ENCODE assay signal across 26 cellular contexts in genomic region chr12:19962192-19962591, GRCh38.
DNase-seq lines count a peak whose midpoint lies in the region; ATAC-seq and TF ChIP-seq lines count a peak whose summit lies in the region.
"Had no signal": no experiment of that assay in that cellular context is flagged by ENCODE, and none has a peak within 500 bp of the region (broad histone marks: within the 10 kb centered on the region; RNA-seq: fewer than 3 reads in every experiment).

No MANE protein-coding gene starts in this region.

- H2AFZ ChIP-seq in GM23338 = 0 out of 2 replicates have a peak overlapping the region, but pooled peaks have one; percentile 6

- DNase-seq in BE2C (peak; percentile 28), GM23338 (ENCODE audit: low spot score) (no peak), heart right ventricle (peak in 1 of 2 donors; percentile 47), mesendoderm (no peak), GM13977 (ENCODE audit: low spot score) (no peak), inferior parietal cortex (ENCODE audit: extremely low spot score) (no peak), iPS-NIHi7 (ENCODE audit: extremely low spot score) (no peak)
- DNase-seq: AML-193; C1 segment of cervical spinal cord; CD4-positive, alpha-beta memory T cell; COR-L47; GOT3; HFFc6; Kasumi-1; MV-4-11; NCI-H1105; NCI-H1436 treated with DMSO at 0.1 percent for 48 hours; NCI-H187 treated with DMSO at 0.1 percent for 48 hours; NCI-H526 treated with DMSO at 0.1 percent for 48 hours; RPMI8226; SHP77 treated with DMSO at 0.1 percent for 48 hours had no signal

- no peak overlapping the region for H3K56ac ChIP-seq in mesendoderm (ENCODE audit: low read length)

- H3K27ac ChIP-seq in GM23338 (ENCODE audit: low read depth) = no peak overlapping the region
- H3K27ac ChIP-seq in heart right ventricle = no peak overlapping the region
- H3K27ac ChIP-seq in mesendoderm (ENCODE audit: low read depth, low read length) = no peak overlapping the region
- H3K27ac ChIP-seq: A549, SK-N-MC had no signal

- peak overlapping the region; percentile 6 for H3K23ac ChIP-seq in mesendoderm (ENCODE audit: low read length)

- H4K8ac ChIP-seq in mesendoderm (ENCODE audit: low read depth, low read length) = no peak overlapping the region

- H3K4me1 ChIP-seq in BE2C (peaks cover 23% of the 10 kb centered on the region), GM23338 (ENCODE audit: insufficient read depth) (0 out of 2 replicates have a peak, but pooled peaks cover 10% of the 10 kb centered on the region), heart right ventricle (peaks cover 0 to 14% (median 0%) of the 10 kb centered on the region in 9 donors), mesendoderm (ENCODE audit: control insufficient read depth, low read depth, low read length) (no peaks in the 10 kb centered on the region)
- H3K4me1 ChIP-seq: HAP-1 had no signal

- no peak overlapping the region for H2BK120ac ChIP-seq in mesendoderm (ENCODE audit: low read depth, low read length)

- H2BK5ac ChIP-seq in mesendoderm (ENCODE audit: low read length) = no peak overlapping the region

- H3K27me3 Mint-ChIP-seq in GM23338 (ENCODE audit: insufficient read depth, low read depth, poor library complexity) = no peaks in the 10 kb centered on the region
- H3K27me3 Mint-ChIP-seq: CD4-positive, alpha-beta memory T cell had no signal

- H3K79me1 ChIP-seq in mesendoderm (ENCODE audit: low read length) = no peaks in the 10 kb centered on the region

- H3K36me3 Mint-ChIP-seq in GM23338 (ENCODE audit: low read depth) = no peaks in the 10 kb centered on the region
- H3K36me3 Mint-ChIP-seq: CD4-positive, alpha-beta memory T cell had no signal

- no peak overlapping the region for H3K18ac ChIP-seq in mesendoderm (ENCODE audit: low read length)

- TF ChIP-seq CTCF in BE2C (IDR thresholded peaks at IDR 0.05; ENCODE audit: low read depth, low read length) (no peak), GM23338 (conservative IDR thresholded peaks at IDR 0.05; ENCODE audit: low read depth in 2 of 2) (no peak), heart right ventricle (IDR thresholded peaks at IDR 0.05) (no peak), GM13977 (IDR thresholded peaks at IDR 0.05; ENCODE audit: extremely low read depth, insufficient read depth, missing control alignments) (no peak)

- H3K4ac ChIP-seq in mesendoderm (ENCODE audit: low read depth, low read length) = no peak overlapping the region

- no peak overlapping the region; the same call in 1 of the 2 replicates for H3K27ac Mint-ChIP-seq in GM23338
- H3K27ac Mint-ChIP-seq: CD4-positive, alpha-beta memory T cell; HFFc6 had no signal

- intact Hi-C loops in heart right ventricle (cut with DNase I) = no loop called here

- no peak overlapping the region for H2AK5ac ChIP-seq in mesendoderm (ENCODE audit: low read length)

- H2BK15ac ChIP-seq in mesendoderm (replicated peaks; ENCODE audit: low read depth) = no peak overlapping the region

- H3K79me2 ChIP-seq in GM23338 (replicated peaks; ENCODE audit: insufficient read depth) = no peaks in the 10 kb centered on the region
- no peaks in the 10 kb centered on the region for H3K79me2 ChIP-seq in mesendoderm (ENCODE audit: control insufficient read depth, insufficient read depth, low read length)

- in situ Hi-C loops in GM13977 (cut with MboI; ENCODE audit: low pct_unique_long_range_greater_than_20kb, low sequenced_read_pairs, unreplicated experiment) = no loop called here

- no peak overlapping the region for H4K5ac ChIP-seq in mesendoderm (ENCODE audit: low read length)

- H3K4me3 ChIP-seq in BE2C (ENCODE audit: low read depth, low read length) = no peak overlapping the region
- H3K4me3 ChIP-seq in GM23338 = no peak overlapping the region
- no peak overlapping the region for H3K4me3 ChIP-seq in heart right ventricle
- H3K4me3 ChIP-seq in mesendoderm (ENCODE audit: low read length) = no peak overlapping the region
- H3K4me3 ChIP-seq: A549, GM12878, HAP-1, K562, SK-N-MC had no signal

- H3K4me2 ChIP-seq in GM23338 = no peak overlapping the region
- H3K4me2 ChIP-seq in mesendoderm (ENCODE audit: low read length) = no peak overlapping the region
- H3K4me2 ChIP-seq: A549 had no signal

- no peaks in the 10 kb centered on the region for H3K36me3 ChIP-seq in BE2C
- no peaks in the 10 kb centered on the region for H3K36me3 ChIP-seq in GM23338 (ENCODE audit: insufficient read depth)
- no peaks in the 10 kb centered on the region for H3K36me3 ChIP-seq in heart right ventricle
- no peaks in the 10 kb centered on the region for H3K36me3 ChIP-seq in mesendoderm (ENCODE audit: control insufficient read depth, insufficient read depth, low read length)
- H3K36me3 ChIP-seq: HAP-1 had no signal

- H3K4me1 Mint-ChIP-seq in GM23338 = peaks cover 2% of the 10 kb centered on the region; the same call in 1 of the 3 replicates
- H3K4me1 Mint-ChIP-seq: CD4-positive, alpha-beta memory T cell had no signal

- H3K27me3 ChIP-seq in BE2C (no peaks in the 10 kb centered on the region), GM23338 (ENCODE audit: insufficient read depth) (no peaks in the 10 kb centered on the region), heart right ventricle (no peaks in the 10 kb centered on the region), mesendoderm (ENCODE audit: insufficient read depth, low read length, poor library complexity) (no peaks in the 10 kb centered on the region)

- H3K4me3 Mint-ChIP-seq in GM23338 = no peak overlapping the region
- H3K4me3 Mint-ChIP-seq: CD4-positive, alpha-beta memory T cell; HFFc6 had no signal

- H3K9me3 Mint-ChIP-seq in GM23338 = no peaks in the 10 kb centered on the region

- H3K9me3 ChIP-seq in BE2C = no peaks in the 10 kb centered on the region
- H3K9me3 ChIP-seq in heart right ventricle = peaks cover 0 to 5% (median 0%) of the 10 kb centered on the region in 11 donors
- H3K9me3 ChIP-seq: A549, HAP-1 had no signal

- H3K9me2 ChIP-seq in GM23338 (ENCODE audit: insufficient read depth) = no peaks in the 10 kb centered on the region

- 44 to 53% methylated on average over 5 of the region's 5 CpGs for WGBS in heart right ventricle, 2 donors
- no CpG with 5 or more reads among the region's 5 CpGs for WGBS in mesendoderm (ENCODE audit: extremely low coverage, insufficient coverage, low lambda C conversion rate)

- H3K9ac ChIP-seq in mesendoderm (ENCODE audit: low read length) = no peak overlapping the region

- H3F3A ChIP-seq in GM23338 (replicated peaks; ENCODE audit: low read depth) = no peaks in the 10 kb centered on the region

- ATAC-seq in GM23338 = no peak
- ATAC-seq in heart right ventricle = peak in 7 of 8 donors; percentile 44 to 95 (median 81)
- ATAC-seq: A549, GM12878, K562 had no signal

- H4K20me1 ChIP-seq in GM23338 (replicated peaks; ENCODE audit: insufficient read depth) = no peaks in the 10 kb centered on the region

TF ChIP-seq in GM23338, 12 proteins besides CTCF, POLR2A, EP300 and RAD21 (continues in another document):
- TF ChIP-seq ZNF114 (CRISPR knock-in tag; IDR thresholded peaks at IDR 0.05) = no peak
- TF ChIP-seq NANOG (IDR thresholded peaks at IDR 0.05; ENCODE audit: borderline replicate concordance) = no peak
